ENCODE assay signal across 24 cellular contexts in the genomic region with DNA sequence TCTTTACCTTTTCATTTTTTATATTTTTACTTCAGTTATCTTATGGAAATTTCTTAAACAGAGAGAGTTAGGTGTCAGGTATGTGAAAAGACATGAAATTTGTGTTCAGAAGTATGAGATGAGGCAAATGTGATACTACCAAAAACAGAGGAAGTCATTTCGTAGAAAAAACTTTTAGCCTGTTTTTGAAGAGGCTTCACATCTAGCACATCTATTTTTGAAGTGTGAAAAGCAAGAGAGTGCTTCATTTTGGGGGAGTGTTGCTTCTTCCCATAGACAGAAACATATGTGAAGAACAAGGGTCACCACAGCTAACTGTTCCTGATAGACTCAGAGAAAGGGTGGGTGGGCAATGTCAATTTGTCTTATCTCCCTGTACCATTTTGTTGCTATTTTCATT.
DNase-seq lines count a peak whose midpoint lies in the region; ATAC-seq and TF ChIP-seq lines count a peak whose summit lies in the region.
"Had no signal": no experiment of that assay in that cellular context is flagged by ENCODE, and none has a peak within 500 bp of the region (broad histone marks: within the 10 kb centered on the region; RNA-seq: fewer than 3 reads in every experiment).

No MANE protein-coding gene starts in this region.

- CTCF ChIA-PET in activated naive CD4-positive, alpha-beta T cell treated with anti-CD3 and anti-CD28 coated beads, Interleukin-2, amount 10 ng/mL, durations not matched to agents 7 days and 5 days (lab: Charles Lee), result no interaction called here
- CTCF ChIA-PET in activated CD4-positive, alpha-beta memory T cell treated with anti-CD3 and anti-CD28 coated beads, Interleukin-2, amount 10 ng/mL, durations not matched to agents 7 days and 5 days (lab: Charles Lee), result no interaction called here
- CTCF ChIA-PET in GM10248 (lab: Yijun Ruan, JAX), result interaction anchor here (1.2 to 1.6 kb wide), 2 partner anchors 10 to 114 kb away, joined by 3 read pairs; no protein-coding TSS in a partner anchor

- POLR2A ChIA-PET in activated CD4-positive, alpha-beta memory T cell treated with anti-CD3 and anti-CD28 coated beads, Interleukin-2, amount 10 ng/mL, durations not matched to agents 7 days and 5 days (lab: Charles Lee), result no interaction called here
- POLR2A ChIA-PET in GM10248 (lab: Yijun Ruan, JAX), result no interaction called here

- H3K9me3 Mint-ChIP-seq in activated naive CD4-positive, alpha-beta T cell treated with anti-CD3 and anti-CD28 coated beads, Interleukin-2, amount 10 ng/mL, durations not matched to agents 7 days and 5 days, result peaks cover 6% of the 10 kb centered on the region
- peaks cover 7% of the 10 kb centered on the region for H3K9me3 Mint-ChIP-seq in activated CD4-positive, alpha-beta memory T cell treated with anti-CD3 and anti-CD28 coated beads, Interleukin-2, amount 10 ng/mL, durations not matched to agents 7 days and 5 days
- H3K9me3 Mint-ChIP-seq in immature natural killer cell, result no peaks in the 10 kb centered on the region
- H3K9me3 Mint-ChIP-seq: nephron; stimulated activated naive B cell treated with anti-CD40 and anti-IgM and Interleukin-4, amounts not matched to agents 10 μg/mL and 1 μg/mL and 100 μg/mL, for 72 hours had no signal

- H3K36me3 Mint-ChIP-seq in activated naive CD4-positive, alpha-beta T cell treated with anti-CD3 and anti-CD28 coated beads, Interleukin-2, amount 10 ng/mL, durations not matched to agents 7 days and 5 days, result peaks cover 76% of the 10 kb centered on the region
- peaks cover 79% of the 10 kb centered on the region for H3K36me3 Mint-ChIP-seq in activated CD4-positive, alpha-beta memory T cell treated with anti-CD3 and anti-CD28 coated beads, Interleukin-2, amount 10 ng/mL, durations not matched to agents 7 days and 5 days (ENCODE audit: low read depth)
- peaks cover 54 to 60% (median 56%) of the 10 kb centered on the region in 3 donors for H3K36me3 Mint-ChIP-seq in immature natural killer cell

- no peak for TF ChIP-seq CTCF in GM10248 (IDR thresholded peaks at IDR 0.05; ENCODE audit: control extremely low read depth, extremely low read depth, low read depth, missing control alignments)

- peak overlapping the region; percentile 80 for H3K27ac Mint-ChIP-seq in activated naive CD4-positive, alpha-beta T cell treated with anti-CD3 and anti-CD28 coated beads, Interleukin-2, amount 10 ng/mL, durations not matched to agents 7 days and 5 days
- H3K27ac Mint-ChIP-seq in activated CD4-positive, alpha-beta memory T cell treated with anti-CD3 and anti-CD28 coated beads, Interleukin-2, amount 10 ng/mL, durations not matched to agents 7 days and 5 days, result peak overlapping the region; percentile 5
- H3K27ac Mint-ChIP-seq in immature natural killer cell, result peak overlapping the region; percentile 84 to 96 (median 92)
- H3K27ac Mint-ChIP-seq: activated B cell treated with CpG ODN at 0.5 μM for 24 hours, nephron had no signal

- H3K4me1 Mint-ChIP-seq in activated naive CD4-positive, alpha-beta T cell treated with anti-CD3 and anti-CD28 coated beads, Interleukin-2, amount 10 ng/mL, durations not matched to agents 7 days and 5 days, result peaks cover 30% of the 10 kb centered on the region
- H3K4me1 Mint-ChIP-seq in activated CD4-positive, alpha-beta memory T cell treated with anti-CD3 and anti-CD28 coated beads, Interleukin-2, amount 10 ng/mL, durations not matched to agents 7 days and 5 days, result peaks cover 25% of the 10 kb centered on the region
- peaks cover 70 to 93% of the 10 kb centered on the region in 2 donors for H3K4me1 Mint-ChIP-seq in immature natural killer cell
- H3K4me1 Mint-ChIP-seq: nephron had no signal

- no peak overlapping the region for H3K4me3 Mint-ChIP-seq in activated naive CD4-positive, alpha-beta T cell treated with anti-CD3 and anti-CD28 coated beads, Interleukin-2, amount 10 ng/mL, durations not matched to agents 7 days and 5 days
- no peak overlapping the region for H3K4me3 Mint-ChIP-seq in activated CD4-positive, alpha-beta memory T cell treated with anti-CD3 and anti-CD28 coated beads, Interleukin-2, amount 10 ng/mL, durations not matched to agents 7 days and 5 days
- H3K4me3 Mint-ChIP-seq in immature natural killer cell, result peak overlapping the region; percentile 61 to 71 (median 66)
- H3K4me3 Mint-ChIP-seq: activated B cell treated with CpG ODN at 0.5 μM for 24 hours; nephron; stimulated activated naive B cell treated with anti-CD40 and anti-IgM and Interleukin-4, amounts not matched to agents 10 μg/mL and 1 μg/mL and 100 μg/mL, for 72 hours had no signal

- no peak for ATAC-seq in HG02840 (IDR thresholded peaks at IDR 0.05; ENCODE audit: low FRiP score, unreplicated experiment)
- ATAC-seq: gastroesophageal sphincter; lower lobe of right lung; stimulated activated naive B cell treated with anti-CD40 and anti-IgM and Interleukin-4, amounts not matched to agents 10 μg/mL and 1 μg/mL and 100 μg/mL, for 72 hours had no signal

- no peaks in the 10 kb centered on the region for H3K27me3 Mint-ChIP-seq in activated naive CD4-positive, alpha-beta T cell treated with anti-CD3 and anti-CD28 coated beads, Interleukin-2, amount 10 ng/mL, durations not matched to agents 7 days and 5 days
- no peaks in the 10 kb centered on the region for H3K27me3 Mint-ChIP-seq in activated CD4-positive, alpha-beta memory T cell treated with anti-CD3 and anti-CD28 coated beads, Interleukin-2, amount 10 ng/mL, durations not matched to agents 7 days and 5 days
- H3K27me3 Mint-ChIP-seq in immature natural killer cell (ENCODE audit: low read depth in 3 of 3), result peaks cover 0 to 5% (median 2%) of the 10 kb centered on the region in 3 donors
- H3K27me3 Mint-ChIP-seq: activated B cell treated with CpG ODN at 0.5 μM for 24 hours; stimulated activated naive B cell treated with anti-CD40 and anti-IgM and Interleukin-4, amounts not matched to agents 10 μg/mL and 1 μg/mL and 100 μg/mL, for 72 hours had no signal

- DNase-seq in activated naive CD4-positive, alpha-beta T cell treated with anti-CD3 and anti-CD28 coated beads, Interleukin-2, amount 10 ng/mL, durations not matched to agents 7 days and 5 days, result no peak
- no peak for DNase-seq in activated naive CD4-positive, alpha-beta T cell (lab: John Stamatoyannopoulos, UW)
- DNase-seq in activated CD4-positive, alpha-beta memory T cell treated with anti-CD3 and anti-CD28 coated beads, Interleukin-2, amount 10 ng/mL, durations not matched to agents 7 days and 5 days, result no peak
- DNase-seq in immature natural killer cell, result peak; percentile 16 to 35 (median 29)
- no peak for DNase-seq in GM10248 (ENCODE audit: extremely low spot score)
- DNase-seq in COLO668 (lab: John Stamatoyannopoulos, UW; ENCODE audit: unreplicated experiment), result no peak
- DNase-seq: ACHN; activated B cell treated with CpG ODN at 0.5 μM for 24 hours; activated CD8-positive, alpha-beta memory T cell treated with anti-CD3 and anti-CD28 coated beads for 24 hours; activated T-cell treated with anti-CD3 and anti-CD28 coated beads for 4 hours; aorta; BE2C; Kasumi-1; lower lobe of right lung; NCI-H1436; NCI-H2081 treated with DMSO at 0.1 percent for 48 hours; NCI-H2227 treated with DMSO at 0.1 percent for 48 hours; NCI-H526; NK-92 treated with Interleukin-12 subunit alpha and Interleukin-12 subunit beta, amount 100 ng/mL, for 24 hours; stimulated activated naive B cell treated with anti-CD40 and anti-IgM and Interleukin-4, amounts not matched to agents 10 μg/mL and 1 μg/mL and 100 μg/mL, for 72 hours; uterus had no signal

Comparison
In these comparisons a context has a peak if more than half of its experiments do, and no peak if none do; other contexts are left out.
1. DNase-seq: peak in immature natural killer cell (3 of 3); none in activated naive CD4-positive, alpha-beta T cell treated with anti-CD3 and anti-CD28 coated beads, Interleukin-2, amount 10 ng/mL, durations not matched to agents 7 days and 5 days (single experiment), activated naive CD4-positive, alpha-beta T cell (0 of 4), activated CD4-positive, alpha-beta memory T cell treated with anti-CD3 and anti-CD28 coated beads, Interleukin-2, amount 10 ng/mL, durations not matched to agents 7 days and 5 days (single experiment), GM10248 (single experiment) and COLO668 (single experiment).
2. H3K27ac Mint-ChIP-seq: peak in every context shown above with its lines; median percentile 92 in immature natural killer cell; 80 in activated naive CD4-positive, alpha-beta T cell treated with anti-CD3 and anti-CD28 coated beads, Interleukin-2, amount 10 ng/mL, durations not matched to agents 7 days and 5 days; 5 in activated CD4-positive, alpha-beta memory T cell treated with anti-CD3 and anti-CD28 coated beads, Interleukin-2, amount 10 ng/mL, durations not matched to agents 7 days and 5 days.
3. H3K4me3 Mint-ChIP-seq: peak in immature natural killer cell (5 of 5); none in activated naive CD4-positive, alpha-beta T cell treated with anti-CD3 and anti-CD28 coated beads, Interleukin-2, amount 10 ng/mL, durations not matched to agents 7 days and 5 days (single experiment) and activated CD4-positive, alpha-beta memory T cell treated with anti-CD3 and anti-CD28 coated beads, Interleukin-2, amount 10 ng/mL, durations not matched to agents 7 days and 5 days (single experiment).